ENCODE assay signal across 13 cellular contexts in genomic region chr17:21841839-21842238, GRCh38.
A peak's percentile ranks its signal among the peaks of the same experiment; 100 is the strongest.
DNase-seq lines count a peak whose midpoint lies in the region; ATAC-seq lines count a peak whose summit lies in the region.
"Had no signal": no experiment of that assay in that cellular context is flagged by ENCODE, and none has a peak within 500 bp of the region (broad histone marks: within the 10 kb centered on the region; RNA-seq: fewer than 3 reads in every experiment).

No MANE protein-coding gene starts in this region.

- POLR2A ChIA-PET in activated CD4-positive, alpha-beta T cell treated with anti-CD3 and anti-CD28 coated beads, Interleukin-2, amount 10 ng/mL, durations not matched to agents 7 days and 5 days (lab: Charles Lee) = no interaction called here

- H3K9ac ChIP-seq in NT2/D1 (ENCODE audit: insufficient read length, low read depth) = no peak overlapping the region
- H3K9ac ChIP-seq: BLaER1 had no signal

- H3K27ac Mint-ChIP-seq in activated CD4-positive, alpha-beta T cell treated with anti-CD3 and anti-CD28 coated beads, Interleukin-2, amount 10 ng/mL, durations not matched to agents 7 days and 5 days = peak overlapping the region; percentile 73
- H3K27ac Mint-ChIP-seq in activated CD4-positive, alpha-beta T cell treated with anti-CD3 and anti-CD28 coated beads, Interleukin-2, amount 10 ng/mL, durations not matched to agents 24 days and 14 days = no peak overlapping the region
- H3K27ac Mint-ChIP-seq in activated naive CD4-positive, alpha-beta T cell treated with anti-CD3 and anti-CD28 coated beads, Interleukin-2, amount 10 ng/mL, durations not matched to agents 7 days and 5 days = peak overlapping the region; percentile 76
- H3K27ac Mint-ChIP-seq in activated naive CD4-positive, alpha-beta T cell treated with anti-CD3 and anti-CD28 coated beads, Interleukin-2, amount 50 U/mL, for 72 hours = no peak overlapping the region
- H3K27ac Mint-ChIP-seq: CD14-positive monocyte; CD4-positive, alpha-beta memory T cell; H9 had no signal

- no peak for DNase-seq in activated CD4-positive, alpha-beta T cell treated with anti-CD3 and anti-CD28 coated beads, Interleukin-2, amount 10 ng/mL, durations not matched to agents 7 days and 5 days
- no peak for DNase-seq in activated CD4-positive, alpha-beta T cell treated with anti-CD3 and anti-CD28 coated beads, Interleukin-2, amount 10 ng/mL, durations not matched to agents 24 days and 14 days
- no peak for DNase-seq in activated naive CD4-positive, alpha-beta T cell treated with anti-CD3 and anti-CD28 coated beads, Interleukin-2, amount 10 ng/mL, durations not matched to agents 7 days and 5 days
- DNase-seq in activated naive CD4-positive, alpha-beta T cell treated with anti-CD3 and anti-CD28 coated beads, Interleukin-2, amount 50 U/mL, for 72 hours (ENCODE audit: low spot score in 2 of 2) = no peak
- DNase-seq in NT2/D1 (ENCODE audit: low read depth, low spot score) = no peak
- DNase-seq: 8988T; CD4-positive, alpha-beta memory T cell; DMS79 treated with DMSO at 0.1 percent for 48 hours; H9 had no signal

- no peaks in the 10 kb centered on the region for H3K36me3 ChIP-seq in NT2/D1 (ENCODE audit: insufficient read depth, insufficient read length, low read length)
- H3K36me3 ChIP-seq: BLaER1 had no signal

- no peaks in the 10 kb centered on the region for H3K9me3 ChIP-seq in NT2/D1 (ENCODE audit: insufficient read depth, low read length)

- H3K9me3 Mint-ChIP-seq in activated CD4-positive, alpha-beta T cell treated with anti-CD3 and anti-CD28 coated beads, Interleukin-2, amount 10 ng/mL, durations not matched to agents 7 days and 5 days = peaks cover 6% of the 10 kb centered on the region
- no peaks in the 10 kb centered on the region for H3K9me3 Mint-ChIP-seq in activated CD4-positive, alpha-beta T cell treated with anti-CD3 and anti-CD28 coated beads, Interleukin-2, amount 10 ng/mL, durations not matched to agents 24 days and 14 days
- H3K9me3 Mint-ChIP-seq in activated naive CD4-positive, alpha-beta T cell treated with anti-CD3 and anti-CD28 coated beads, Interleukin-2, amount 10 ng/mL, durations not matched to agents 7 days and 5 days = peaks cover 19% of the 10 kb centered on the region
- peaks cover 5 to 10% of the 10 kb centered on the region in 2 donors for H3K9me3 Mint-ChIP-seq in activated naive CD4-positive, alpha-beta T cell treated with anti-CD3 and anti-CD28 coated beads, Interleukin-2, amount 50 U/mL, for 72 hours

- peaks cover 3% of the 10 kb centered on the region for H3K36me3 Mint-ChIP-seq in activated CD4-positive, alpha-beta T cell treated with anti-CD3 and anti-CD28 coated beads, Interleukin-2, amount 10 ng/mL, durations not matched to agents 7 days and 5 days (ENCODE audit: low read depth)
- H3K36me3 Mint-ChIP-seq in activated CD4-positive, alpha-beta T cell treated with anti-CD3 and anti-CD28 coated beads, Interleukin-2, amount 10 ng/mL, durations not matched to agents 24 days and 14 days (ENCODE audit: low read depth) = peaks cover 2% of the 10 kb centered on the region
- peaks cover 2% of the 10 kb centered on the region for H3K36me3 Mint-ChIP-seq in activated naive CD4-positive, alpha-beta T cell treated with anti-CD3 and anti-CD28 coated beads, Interleukin-2, amount 10 ng/mL, durations not matched to agents 7 days and 5 days
- peaks cover 6 to 8% of the 10 kb centered on the region in 2 donors for H3K36me3 Mint-ChIP-seq in activated naive CD4-positive, alpha-beta T cell treated with anti-CD3 and anti-CD28 coated beads, Interleukin-2, amount 50 U/mL, for 72 hours
- H3K36me3 Mint-ChIP-seq: CD14-positive monocyte had no signal

- H3K4me1 Mint-ChIP-seq in activated CD4-positive, alpha-beta T cell treated with anti-CD3 and anti-CD28 coated beads, Interleukin-2, amount 10 ng/mL, durations not matched to agents 7 days and 5 days = peaks cover 1% of the 10 kb centered on the region
- H3K4me1 Mint-ChIP-seq in activated CD4-positive, alpha-beta T cell treated with anti-CD3 and anti-CD28 coated beads, Interleukin-2, amount 10 ng/mL, durations not matched to agents 24 days and 14 days = no peaks in the 10 kb centered on the region
- no peaks in the 10 kb centered on the region for H3K4me1 Mint-ChIP-seq in activated naive CD4-positive, alpha-beta T cell treated with anti-CD3 and anti-CD28 coated beads, Interleukin-2, amount 10 ng/mL, durations not matched to agents 7 days and 5 days
- H3K4me1 Mint-ChIP-seq: CD14-positive monocyte; CD4-positive, alpha-beta memory T cell; H9 had no signal

- H3K27me3 Mint-ChIP-seq in activated CD4-positive, alpha-beta T cell treated with anti-CD3 and anti-CD28 coated beads, Interleukin-2, amount 10 ng/mL, durations not matched to agents 7 days and 5 days = peaks cover 13% of the 10 kb centered on the region
- H3K27me3 Mint-ChIP-seq in activated CD4-positive, alpha-beta T cell treated with anti-CD3 and anti-CD28 coated beads, Interleukin-2, amount 10 ng/mL, durations not matched to agents 24 days and 14 days = peaks cover 5% of the 10 kb centered on the region
- H3K27me3 Mint-ChIP-seq in activated naive CD4-positive, alpha-beta T cell treated with anti-CD3 and anti-CD28 coated beads, Interleukin-2, amount 10 ng/mL, durations not matched to agents 7 days and 5 days = peaks cover 4% of the 10 kb centered on the region
- H3K27me3 Mint-ChIP-seq: CD4-positive, alpha-beta memory T cell had no signal

- H3K4me1 ChIP-seq in NT2/D1 (ENCODE audit: insufficient read depth, insufficient read length) = no peaks in the 10 kb centered on the region
- H3K4me1 ChIP-seq: BLaER1 had no signal

- CTCF ChIA-PET in activated CD4-positive, alpha-beta T cell treated with anti-CD3 and anti-CD28 coated beads, Interleukin-2, amount 10 ng/mL, durations not matched to agents 7 days and 5 days (lab: Charles Lee) = no interaction called here
- CTCF ChIA-PET in activated naive CD4-positive, alpha-beta T cell treated with anti-CD3 and anti-CD28 coated beads, Interleukin-2, amount 10 ng/mL, durations not matched to agents 7 days and 5 days (lab: Charles Lee) = no interaction called here

- peak overlapping the region; percentile 24 for H3K4me3 ChIP-seq in NT2/D1 (ENCODE audit: insufficient read length, low read depth)
- H3K4me3 ChIP-seq: BLaER1 had no signal

- no peak for ATAC-seq in activated naive CD4-positive, alpha-beta T cell treated with anti-CD3 and anti-CD28 coated beads, Interleukin-2, amount 50 U/mL, for 72 hours
- ATAC-seq in HG02973 (IDR thresholded peaks at IDR 0.05; ENCODE audit: unreplicated experiment) (no peak), HG03521 (IDR thresholded peaks at IDR 0.05; ENCODE audit: unreplicated experiment) (no peak)

- peaks cover 47% of the 10 kb centered on the region for H3K27me3 ChIP-seq in NT2/D1 (ENCODE audit: insufficient read depth, insufficient read length)
- H3K27me3 ChIP-seq: BLaER1 had no signal

- H3K4me3 Mint-ChIP-seq in activated CD4-positive, alpha-beta T cell treated with anti-CD3 and anti-CD28 coated beads, Interleukin-2, amount 10 ng/mL, durations not matched to agents 7 days and 5 days = peak overlapping the region; percentile 53
- no peak overlapping the region for H3K4me3 Mint-ChIP-seq in activated CD4-positive, alpha-beta T cell treated with anti-CD3 and anti-CD28 coated beads, Interleukin-2, amount 10 ng/mL, durations not matched to agents 24 days and 14 days
- H3K4me3 Mint-ChIP-seq in activated naive CD4-positive, alpha-beta T cell treated with anti-CD3 and anti-CD28 coated beads, Interleukin-2, amount 10 ng/mL, durations not matched to agents 7 days and 5 days = no peak overlapping the region
- H3K4me3 Mint-ChIP-seq: H9 had no signal

- intact Hi-C loops in activated CD4-positive, alpha-beta T cell treated with anti-CD3 and anti-CD28 coated beads, Interleukin-2, amount 10 ng/mL, durations not matched to agents 24 days and 14 days (cut with micrococcal nuclease) = no loop called here

Comparison
In these comparisons a context has a peak if more than half of its experiments do, and no peak if none do; other contexts are left out.
1. H3K27ac Mint-ChIP-seq: peak in activated CD4-positive, alpha-beta T cell treated with anti-CD3 and anti-CD28 coated beads, Interleukin-2, amount 10 ng/mL, durations not matched to agents 7 days and 5 days (single experiment) and activated naive CD4-positive, alpha-beta T cell treated with anti-CD3 and anti-CD28 coated beads, Interleukin-2, amount 10 ng/mL, durations not matched to agents 7 days and 5 days (single experiment); none in activated CD4-positive, alpha-beta T cell treated with anti-CD3 and anti-CD28 coated beads, Interleukin-2, amount 10 ng/mL, durations not matched to agents 24 days and 14 days (single experiment) and activated naive CD4-positive, alpha-beta T cell treated with anti-CD3 and anti-CD28 coated beads, Interleukin-2, amount 50 U/mL, for 72 hours (0 of 2).